Comparison of ENCODE assay signal across 21 cellular contexts in the genomic region with DNA sequence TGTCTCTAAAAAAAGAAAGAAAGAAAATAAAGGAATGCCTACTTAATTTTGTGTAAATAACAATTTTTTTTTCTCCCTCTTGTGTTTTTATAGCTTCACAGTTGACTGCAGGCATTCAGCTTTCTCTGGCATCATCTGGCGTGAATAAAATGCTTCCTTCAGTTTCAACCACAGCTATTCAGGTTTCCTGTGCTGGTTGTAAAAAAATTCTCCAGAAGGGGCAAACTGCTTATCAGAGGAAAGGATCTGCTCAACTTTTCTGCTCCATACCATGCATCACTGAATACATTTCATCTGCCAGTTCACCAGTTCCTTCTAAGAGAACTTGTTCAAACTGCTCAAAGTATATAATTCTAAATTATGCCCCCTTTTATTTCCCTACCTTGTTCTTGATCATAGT. TPM values are rescaled to one million over a fixed set of nuclear protein-coding genes. Genes with fewer than 3 reads are reported as not detected.
DNase-seq lines count a peak whose midpoint lies in the region; ATAC-seq, FAIRE-seq and TF ChIP-seq lines count a peak whose summit lies in the region.
"Had no signal": no experiment of that assay in that cellular context is flagged by ENCODE, and none has a peak within 500 bp of the region (broad histone marks: within the 10 kb centered on the region; RNA-seq: fewer than 3 reads in every experiment).

No MANE protein-coding gene starts in this region.

- POLR2A ChIA-PET in A673 (lab: Charles Lee; ENCODE audit: low non-redundant PET): interaction anchor here (0.6 kb wide), 1 partner anchor 85 kb away, joined by 3 read pairs; no protein-coding TSS in a partner anchor
- POLR2A ChIA-PET in endothelial cell of umbilical vein (lab: Charles Lee): interaction anchor here (1.1 kb wide), 1 partner anchor 65 kb away, joined by 3 read pairs; a partner anchor contains a TSS

- dilution Hi-C loops in endothelial cell of umbilical vein (cut with MboI; ENCODE audit: extremely low pct_ligation_motif_present, low sequenced_read_pairs): no loop called here

- H3K9me1 ChIP-seq in endothelial cell of umbilical vein (replicated peaks; ENCODE audit: control insufficient read depth, extremely low read depth, insufficient read depth, low read length): no peaks in the 10 kb centered on the region

- H3K79me2 ChIP-seq in DND-41 (ENCODE audit: insufficient read depth, low read length) (peaks cover 9% of the 10 kb centered on the region; the same call in 1 of the 2 replicates), endothelial cell of umbilical vein (ENCODE audit: control insufficient read depth, insufficient read depth, low read length) (peaks cover 2% of the 10 kb centered on the region)

- in situ Hi-C loops in HAP-1 (cut with MboI; ENCODE audit: low sequenced_read_pairs): no loop called here

- BruUV-seq in A673 (replicated peaks; lab: Mats Ljungman, UMichigan) (no TSS peak), endothelial cell of umbilical vein (replicated peaks; lab: Mats Ljungman, UMichigan) (no TSS peak)

- CTCF ChIA-PET in A673 (lab: Charles Lee): no interaction called here
- CTCF ChIA-PET in endothelial cell of umbilical vein (lab: Charles Lee): interaction anchor here (1.4 kb wide), 1 partner anchor 16 kb away, joined by 3 read pairs; no protein-coding TSS in a partner anchor

- H3K9me3 ChIP-seq in A673 (ENCODE audit: low read depth, low read length, poor library complexity, severe bottlenecking): no peaks in the 10 kb centered on the region
- H3K9me3 ChIP-seq in DND-41 (ENCODE audit: insufficient read depth, low read length, severe bottlenecking): no peaks in the 10 kb centered on the region
- no peaks in the 10 kb centered on the region for H3K9me3 ChIP-seq in endothelial cell of umbilical vein (replicated peaks; ENCODE audit: control insufficient read depth, insufficient read depth, low read length)
- H3K9me3 ChIP-seq in HAP-1: no peaks in the 10 kb centered on the region
- H3K9me3 ChIP-seq: gastroesophageal sphincter, testis had no signal

- TF ChIP-seq POLR2A in endothelial cell of umbilical vein (IDR thresholded peaks at IDR 0.05; ENCODE audit: low read depth, low read length): no peak

- DNase-seq in A673 (ENCODE audit: low spot score) (peak; percentile 44), DND-41 (no peak), RPMI7951 (ENCODE audit: low read depth) (peak; percentile 47), endothelial cell of umbilical vein (ENCODE audit: low read depth, low spot score) (peak; percentile 60), COLO829 (ENCODE audit: low spot score) (no peak), HAP-1 (ENCODE audit: low spot score in 2 of 2) (no peak), mucosa of gallbladder (ENCODE audit: low spot score) (no peak)
- DNase-seq in stimulated activated CD4-positive, alpha-beta T cell treated with anti-CD3 and anti-CD28 coated beads, Interleukin-4, amount 100 ng/mL, for 1 hour: no peak
- DNase-seq: caudate nucleus; Karpas-422; NCI-H1694 treated with DMSO at 0.1 percent for 48 hours; NCI-H524 treated with DMSO at 0.1 percent for 48 hours; PC-9; right cardiac atrium; stimulated activated CD4-positive, alpha-beta T cell treated with anti-CD3 and anti-CD28 coated beads, Interleukin-1b, Interleukin-23, amount 100 ng/mL, for 48 hours; testis had no signal

- no peak for FAIRE-seq in endothelial cell of umbilical vein (lab: Jason Lieb, UNC)
- FAIRE-seq: endometrium, GM12891 had no signal

- no peak overlapping the region for H3K4me3 ChIP-seq in A673 (ENCODE audit: low read depth, low read length, poor library complexity, severe bottlenecking)
- no peak overlapping the region for H3K4me3 ChIP-seq in DND-41 (ENCODE audit: low read depth in 1 of 2, low read length in 2 of 2)
- H3K4me3 ChIP-seq in endothelial cell of umbilical vein (replicated peaks in 1 of 3; ENCODE audit: insufficient read depth in 1 of 3, low read depth in 1 of 3, low read length in 3 of 3): no peak overlapping the region
- no peak overlapping the region for H3K4me3 ChIP-seq in HAP-1
- H3K4me3 ChIP-seq: gastroesophageal sphincter, neural progenitor cell, PC-9, testis had no signal

- H3K9ac ChIP-seq in DND-41 (ENCODE audit: low read depth, low read length): no peak overlapping the region
- H3K9ac ChIP-seq in endothelial cell of umbilical vein (replicated peaks; ENCODE audit: extremely low read depth, insufficient read depth, low read length): no peak overlapping the region
- H3K9ac ChIP-seq: neural progenitor cell had no signal

- peak; percentile 57; the same call in 2 of the 3 replicates for ATAC-seq in DND-41 (ENCODE audit: insufficient read depth, low read depth)
- ATAC-seq: gastroesophageal sphincter, right cardiac atrium, WTC11 had no signal

- no peak overlapping the region for H2AFZ ChIP-seq in DND-41 (ENCODE audit: low read depth, low read length)
- no peak overlapping the region for H2AFZ ChIP-seq in endothelial cell of umbilical vein (ENCODE audit: low read depth, low read length)
- H2AFZ ChIP-seq: neural progenitor cell, PC-9 had no signal

- intact Hi-C loops in A673 (cut with micrococcal nuclease; ENCODE audit: unreplicated experiment) (no loop called here), endothelial cell of umbilical vein (cut with micrococcal nuclease) (no loop called here)

- H3K36me3 ChIP-seq in A673 (ENCODE audit: insufficient read depth, low read length, poor library complexity, severe bottlenecking): peaks cover 69% of the 10 kb centered on the region
- peaks cover 78% of the 10 kb centered on the region for H3K36me3 ChIP-seq in DND-41 (ENCODE audit: insufficient read depth, low read length)
- H3K36me3 ChIP-seq in endothelial cell of umbilical vein (ENCODE audit: control insufficient read depth in 2 of 2, extremely low read depth in 1 of 2, insufficient read depth in 2 of 2, low read length in 2 of 2): peaks cover 6 to 15% of the 10 kb centered on the region in 2 experiments
- H3K36me3 ChIP-seq in HAP-1 (replicated peaks): peaks cover 72% of the 10 kb centered on the region

- H3K4me2 ChIP-seq in DND-41 (ENCODE audit: insufficient read depth, low read length): no peak overlapping the region
- no peak overlapping the region for H3K4me2 ChIP-seq in endothelial cell of umbilical vein (ENCODE audit: insufficient read depth, low read length)
- H3K4me2 ChIP-seq: neural progenitor cell, PC-9 had no signal

- no peaks in the 10 kb centered on the region for H3K4me1 ChIP-seq in A673 (ENCODE audit: insufficient read depth, low read length, poor library complexity, severe bottlenecking)
- peaks cover 3% of the 10 kb centered on the region; the same call in 1 of the 2 replicates for H3K4me1 ChIP-seq in DND-41 (ENCODE audit: insufficient read depth, low read length)
- no peaks in the 10 kb centered on the region for H3K4me1 ChIP-seq in endothelial cell of umbilical vein (ENCODE audit: control insufficient read depth, extremely low read depth, insufficient read depth, low read length)
- no peaks in the 10 kb centered on the region for H3K4me1 ChIP-seq in HAP-1
- H3K4me1 ChIP-seq: gastroesophageal sphincter, neural progenitor cell, testis had no signal

- TF ChIP-seq CTCF in A673 (conservative IDR thresholded peaks at IDR 0.05; ENCODE audit: low read depth, low read length) (no peak), DND-41 (IDR thresholded peaks at IDR 0.05; ENCODE audit: borderline replicate concordance, extremely low read depth, low read length, poor library complexity, severe bottlenecking) (no peak), endothelial cell of umbilical vein (IDR thresholded peaks at IDR 0.05; ENCODE audit: extremely low read depth in 1 of 2, insufficient read depth in 1 of 2, low read depth in 1 of 2, low read length in 2 of 2) (no peak)

- no peaks in the 10 kb centered on the region for H3K27me3 ChIP-seq in A673 (replicated peaks; ENCODE audit: insufficient read depth, low read depth, low read length, poor library complexity)
- H3K27me3 ChIP-seq in DND-41 (ENCODE audit: insufficient read depth, low read length, poor library complexity): no peaks in the 10 kb centered on the region
- H3K27me3 ChIP-seq in endothelial cell of umbilical vein (ENCODE audit: control insufficient read depth in 2 of 2, insufficient read depth in 2 of 2, low read length in 2 of 2): no peaks in the 10 kb centered on the region
- no peaks in the 10 kb centered on the region for H3K27me3 ChIP-seq in HAP-1 (ENCODE audit: low read depth)
- H3K27me3 ChIP-seq: gastroesophageal sphincter, neural progenitor cell, testis had no signal

- H3K27ac ChIP-seq in A673 (ENCODE audit: low read depth, low read length, poor library complexity, severe bottlenecking) (no peak overlapping the region), DND-41 (ENCODE audit: low read length) (no peak overlapping the region), endothelial cell of umbilical vein (ENCODE audit: insufficient read depth, low read depth, low read length) (no peak overlapping the region)
- H3K27ac ChIP-seq: gastroesophageal sphincter, neural progenitor cell, PC-9, testis had no signal

- no peaks in the 10 kb centered on the region for H4K20me1 ChIP-seq in DND-41 (ENCODE audit: insufficient read depth, low read length)
- H4K20me1 ChIP-seq in endothelial cell of umbilical vein (replicated peaks; ENCODE audit: control insufficient read depth, extremely low read depth, insufficient read depth, low read length): no peaks in the 10 kb centered on the region

TF ChIP-seq in endothelial cell of umbilical vein, 7 proteins besides CTCF, POLR2A, EP300 and RAD21 (continues in another document):
- TF ChIP-seq GATA2 (IDR thresholded peaks at IDR 0.05; ENCODE audit: insufficient read depth, insufficient read length, low read depth, low read length) (no peak), POLR2AphosphoS5 (IDR thresholded peaks at IDR 0.05; ENCODE audit: insufficient read depth, low read depth, low read length) (no peak), FOS (IDR thresholded peaks at IDR 0.05; ENCODE audit: borderline replicate concordance, insufficient read depth, low read length) (no peak), EZH2 (IDR thresholded peaks at IDR 0.05; ENCODE audit: borderline replicate concordance, low read depth, low read length, severe bottlenecking) (no peak), JUN (IDR thresholded peaks at IDR 0.05; ENCODE audit: borderline replicate concordance, insufficient read depth, insufficient read length, low read depth) (no peak), MYC (IDR thresholded peaks at IDR 0.05; ENCODE audit: low read depth, low read length) (no peak)

RNA-seq across cellular contexts. Expression of a gene that starts 18.0 kb away (rescaled TPM):
- 32.2 and 36.1 TPM in 2 replicates for total RNA-seq in A673 (2021)
- total RNA-seq in RPMI7951 (2014; rRNA removed; shearing (Covaris generic)): 24.5 and 25.8 TPM in 2 replicates
- total RNA-seq in endothelial cell of umbilical vein: 20.7 and 21.4 TPM in 2 replicates
- polyA plus RNA-seq in endothelial cell of umbilical vein: 5.2 and 5.8 TPM in 2 replicates
- 6.8 and 6.9 TPM in 2 replicates for polyA plus RNA-seq in endothelial cell of umbilical vein (2011; cell fraction: cytosol; rRNA removed)
- polyA plus RNA-seq in endothelial cell of umbilical vein (2011; cell fraction: nucleus; rRNA removed): 20.8 and 21.6 TPM in 2 replicates
- polyA plus RNA-seq in endothelial cell of umbilical vein (2012): 5.3 and 10.0 TPM in 2 replicates
- 25.2 and 31.4 TPM in 2 replicates for polyA minus RNA-seq in endothelial cell of umbilical vein
- polyA minus RNA-seq in endothelial cell of umbilical vein (2011; cell fraction: cytosol; rRNA and poly(A)+ RNA removed): 23.1 TPM
- polyA minus RNA-seq in endothelial cell of umbilical vein (2011; cell fraction: nucleus; rRNA and poly(A)+ RNA removed): 13.4 and 36.4 TPM in 2 replicates
- 14.9 TPM for total RNA-seq in mucosa of gallbladder

Comparison
In these comparisons a context has a peak if more than half of its experiments do, and no peak if none do; other contexts are left out.
1. DNase-seq: peak in A673 (single experiment), RPMI7951 (single experiment) and endothelial cell of umbilical vein (single experiment); none in DND-41 (single experiment), COLO829 (single experiment), HAP-1 (0 of 2), stimulated activated CD4-positive, alpha-beta T cell treated with anti-CD3 and anti-CD28 coated beads, Interleukin-4, amount 100 ng/mL, for 1 hour (single experiment) and mucosa of gallbladder (single experiment).